Comparison of ENCODE assay signal across 27 cellular contexts in genomic region chr9:99922711-99923030, GRCh38.
"Had no signal": no experiment of that assay in that cellular context is flagged by ENCODE, and none has a peak within 500 bp of the region (broad histone marks: within the 10 kb centered on the region; RNA-seq: fewer than 3 reads in every experiment).

No MANE protein-coding gene starts in this region.

- H3K27ac Mint-ChIP-seq: activated CD4-positive, alpha-beta memory T cell treated with anti-CD3 and anti-CD28 coated beads for 36 hours; dendritic cell treated with granulocyte-macrophage colony-stimulating factor and Interleukin-4, amounts not matched to agents 40 ng/mL and 50 ng/mL, for 4 days had no signal

- H3K9me3 ChIP-seq: suprapubic skin had no signal

- H3K27me3 ChIP-seq: esophagus muscularis mucosa, foreskin keratinocyte, heart left ventricle, right atrium auricular region, suprapubic skin, tibial nerve had no signal

- H3K27me3 Mint-ChIP-seq: activated CD4-positive, alpha-beta memory T cell treated with anti-CD3 and anti-CD28 coated beads for 36 hours; dendritic cell treated with granulocyte-macrophage colony-stimulating factor and Interleukin-4, amounts not matched to agents 40 ng/mL and 50 ng/mL, for 4 days; natural killer cell treated with Interleukin-12 subunit alpha and Interleukin-12 subunit beta and Interleukin-15 and Interleukin-18, amount 100 ng/mL, for 72 hours; T-cell had no signal

- H3K4me3 ChIP-seq: esophagus muscularis mucosa, heart left ventricle, lower lobe of right lung, right atrium auricular region, smooth muscle cell, suprapubic skin, tibial nerve had no signal

- ATAC-seq: activated T-cell treated with anti-CD3 and anti-CD28 coated beads, Interleukin-2, amount 50 U/mL, for 4 hours; foreskin keratinocyte; lower lobe of right lung; natural killer cell treated with Interleukin-12 subunit alpha and Interleukin-12 subunit beta and Interleukin-15 and Interleukin-18, amount 100 ng/mL, for 72 hours had no signal

- H3K4me3 Mint-ChIP-seq: activated CD4-positive, alpha-beta memory T cell treated with anti-CD3 and anti-CD28 coated beads for 36 hours; activated T-cell treated with anti-CD3 and anti-CD28 coated beads, Interleukin-2, amount 50 U/mL, for 4 hours; dendritic cell treated with granulocyte-macrophage colony-stimulating factor and Interleukin-4, amounts not matched to agents 40 ng/mL and 50 ng/mL, for 4 days; natural killer cell treated with Interleukin-12 subunit alpha and Interleukin-12 subunit beta and Interleukin-15 and Interleukin-18, amount 100 ng/mL, for 72 hours; T-cell had no signal

- DNase-seq: activated CD4-positive, alpha-beta memory T cell treated with anti-CD3 and anti-CD28 coated beads for 36 hours; activated CD4-positive, alpha-beta T cell treated with anti-CD3 and anti-CD28 coated beads for 4 hours; activated CD8-positive, alpha-beta memory T cell treated with anti-CD3 and anti-CD28 coated beads, Interleukin-2, amount 50 U/mL, for 4 hours; activated naive CD4-positive, alpha-beta T cell; activated T-cell treated with anti-CD3 and anti-CD28 coated beads, Interleukin-2, amount 50 U/mL, for 4 hours; amygdala; central memory CD4-positive, alpha-beta T cell; foreskin keratinocyte; heart left ventricle; hypothalamus; immature natural killer cell; kidney; lower lobe of right lung; stimulated activated CD4-positive, alpha-beta T cell treated with anti-CD3 and anti-CD28 coated beads, Interleukin-1b, Interleukin-23, amount 100 ng/mL, for 48 hours; stimulated activated CD4-positive, alpha-beta T cell treated with anti-CD3 and anti-CD28 coated beads, Interleukin-4, amount 100 ng/mL, for 4 hours; stimulated activated CD8-positive, alpha-beta memory T cell treated with anti-CD3 and anti-CD28 coated beads, Interleukin-4, amount 100 ng/mL, for 48 hours; stimulated activated naive CD4-positive, alpha-beta T cell; T-cell; T-helper 9 cell had no signal

- H3K4me1 ChIP-seq: esophagus muscularis mucosa, foreskin keratinocyte, lower lobe of right lung, right atrium auricular region, tibial nerve had no signal

- H3K27ac ChIP-seq: esophagus muscularis mucosa, foreskin keratinocyte, heart left ventricle, lower lobe of right lung, right atrium auricular region, suprapubic skin, tibial nerve, VCaP had no signal
